ENCODE assay signal across 23 cellular contexts in genomic region chr7:94466516-94466915, GRCh38.
"Had no signal": no experiment of that assay in that cellular context is flagged by ENCODE, and none has a peak within 500 bp of the region (broad histone marks: within the 10 kb centered on the region; RNA-seq: fewer than 3 reads in every experiment).

No MANE protein-coding gene starts in this region.

- H3K27ac ChIP-seq: ascending aorta, coronary artery, dorsolateral prefrontal cortex, esophagus muscularis mucosa had no signal

- DNase-seq: activated CD4-positive, alpha-beta memory T cell treated with anti-CD3 and anti-CD28 coated beads for 36 hours; activated CD4-positive, alpha-beta T cell treated with anti-CD3 and anti-CD28 coated beads for 36 hours; activated CD4-positive, alpha-beta T cell treated with anti-CD3 and anti-CD28 coated beads, Interleukin-2, amount 10 ng/mL, durations not matched to agents 24 days and 14 days; activated CD4-positive, CD25-positive, alpha-beta regulatory T cell; activated CD4-positive, CD25-positive, alpha-beta regulatory T cell treated with anti-CD3 and anti-CD28 coated beads, Interleukin-2, amount 50 U/mL, for 72 hours; activated CD8-positive, alpha-beta memory T cell treated with anti-CD3 and anti-CD28 coated beads, Interleukin-2, amount 50 U/mL, for 48 hours; activated gamma-delta T cell; activated naive CD4-positive, alpha-beta T cell; activated naive CD4-positive, alpha-beta T cell treated with anti-CD3 and anti-CD28 coated beads, Interleukin-2, amount 10 ng/mL, durations not matched to agents 7 days and 5 days; activated naive CD8-positive, alpha-beta T cell treated with anti-CD3 and anti-CD28 coated beads, Interleukin-2, amount 10 ng/mL, durations not matched to agents 7 days and 5 days; activated T-cell treated with anti-CD3 and anti-CD28 coated beads for 4 hours; activated T-cell treated with anti-CD3 and anti-CD28 coated beads, Interleukin-2, amount 50 U/mL, for 24 hours; activated T-cell treated with anti-CD3 and anti-CD28 coated beads, Interleukin-2, amount 50 U/mL, for 72 hours; dorsolateral prefrontal cortex; effector memory CD4-positive, alpha-beta T cell; endodermal cell; erythroblast; head of caudate nucleus; T-helper 2 cell had no signal

- H3K4me1 ChIP-seq: ascending aorta, esophagus muscularis mucosa had no signal

- H3K4me3 ChIP-seq: ascending aorta, coronary artery, dorsolateral prefrontal cortex, esophagus muscularis mucosa had no signal

- H3K27me3 ChIP-seq: ascending aorta, dorsolateral prefrontal cortex, esophagus muscularis mucosa had no signal

- H3K36me3 ChIP-seq: ascending aorta, esophagus muscularis mucosa had no signal

- H3K9me3 ChIP-seq: ascending aorta had no signal

- ATAC-seq: activated CD4-positive, alpha-beta T cell treated with anti-CD3 and anti-CD28 coated beads for 36 hours; activated naive CD4-positive, alpha-beta T cell treated with anti-CD3 and anti-CD28 coated beads, Interleukin-2, amount 50 U/mL, for 72 hours; activated T-cell treated with anti-CD3 and anti-CD28 coated beads, Interleukin-2, amount 50 U/mL, for 72 hours had no signal
